In the genomic region with DNA sequence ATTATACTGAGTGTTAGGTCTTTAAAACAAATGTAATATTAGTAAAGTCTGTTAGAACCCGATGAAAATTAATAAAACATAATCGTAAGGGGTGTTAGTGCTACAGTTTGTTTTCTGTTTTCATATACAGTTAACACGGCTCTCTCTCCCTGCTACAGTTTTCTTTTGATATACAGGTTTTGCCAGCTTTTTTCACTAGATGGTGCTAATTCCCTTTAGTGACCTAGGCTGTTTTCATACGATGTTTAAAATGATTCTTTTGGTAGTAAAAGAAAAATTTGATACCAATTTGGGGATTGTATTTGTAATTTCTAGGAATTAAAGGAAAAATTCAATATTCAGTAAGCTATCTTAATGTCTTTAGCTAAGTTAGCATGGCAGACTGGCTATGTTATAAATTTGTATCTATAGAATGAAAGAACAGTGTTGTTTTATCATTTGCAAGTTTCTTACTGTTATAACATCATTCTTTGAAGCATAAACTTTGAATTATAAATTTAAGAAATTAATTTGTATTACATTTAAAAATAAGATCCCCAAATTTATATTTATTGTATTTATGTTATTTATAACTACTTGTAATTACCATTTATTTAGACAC, we compare ENCODE assay signal across 7 cellular contexts. TPM values are rescaled to one million over a fixed set of nuclear protein-coding genes. Genes with fewer than 3 reads are reported as not detected.
DNase-seq lines count a peak whose midpoint lies in the region; ATAC-seq and TF ChIP-seq lines count a peak whose summit lies in the region.

No MANE protein-coding gene starts in this region.

- no peak overlapping the region for H3K27ac Mint-ChIP-seq in neural progenitor cell

- H3K36me3 ChIP-seq in GM06990 (ENCODE audit: control insufficient read depth, insufficient read depth, low read length): no peaks in the 10 kb centered on the region; the same call in 1 of the 2 replicates
- H3K36me3 ChIP-seq in SK-N-SH (replicated peaks in 1 of 2; ENCODE audit: control insufficient read depth in 1 of 2, insufficient read depth in 2 of 2, low read length in 1 of 2): peaks cover 18 to 33% of the 10 kb centered on the region in 2 experiments
- peaks cover 9 to 64% (median 26%) of the 10 kb centered on the region in 4 donors for H3K36me3 ChIP-seq in esophagus muscularis mucosa
- H3K36me3 ChIP-seq in neural progenitor cell: no peaks in the 10 kb centered on the region

- 0 out of 2 replicates have a peak overlapping the region, but pooled peaks have one; percentile 22 for H3K4me2 ChIP-seq in SK-N-SH
- H3K4me2 ChIP-seq in neural progenitor cell: no peak overlapping the region

- intact Hi-C loops in esophagus muscularis mucosa (cut with DNase I): loop anchor here (10.0 kb wide), 1 partner anchor 316 kb away; no protein-coding TSS in a partner anchor

- DNase-seq in GM06990 (ENCODE audit: extremely low read depth, insufficient read length) (no peak), M059J (ENCODE audit: low read depth) (peak; percentile 67), SK-N-SH (peak; percentile 66), esophagus muscularis mucosa (ENCODE audit: extremely low spot score) (no peak), neural progenitor cell (ENCODE audit: low spot score) (peak; percentile 53)

- H3K4me3 ChIP-seq in GM06990 (replicated peaks; ENCODE audit: low read depth, low read length) (no peak overlapping the region), SK-N-SH (ENCODE audit: low read depth in 2 of 2, low read length in 1 of 2) (peak overlapping the region in 1 of 2 experiments; percentile 40; a peak in 1 of 4 replicates), esophagus muscularis mucosa (no peak overlapping the region), neural progenitor cell (no peak overlapping the region)

- no peaks in the 10 kb centered on the region for H3K9me2 ChIP-seq in SK-N-SH

- H3K9me3 ChIP-seq in SK-N-SH: no peaks in the 10 kb centered on the region
- H3K9me3 ChIP-seq in esophagus muscularis mucosa: no peaks in the 10 kb centered on the region
- no peaks in the 10 kb centered on the region for H3K9me3 ChIP-seq in neural progenitor cell (ENCODE audit: low read depth)

- peaks cover 0 to 21% of the 10 kb centered on the region in 2 experiments; a peak in 2 of 4 replicates for H3K4me1 ChIP-seq in SK-N-SH (ENCODE audit: control insufficient read depth in 1 of 2, insufficient read depth in 2 of 2, low read depth in 1 of 2, low read length in 1 of 2)
- peaks cover 9 to 13% (median 10%) of the 10 kb centered on the region in 4 donors for H3K4me1 ChIP-seq in esophagus muscularis mucosa
- peaks cover 2% of the 10 kb centered on the region for H3K4me1 ChIP-seq in neural progenitor cell

- peak overlapping the region in 1 of 2 experiments; percentile 34; a peak in 1 of 4 replicates for H3K27ac ChIP-seq in SK-N-SH (ENCODE audit: low read depth in 2 of 2, low read length in 1 of 2)
- H3K27ac ChIP-seq in esophagus muscularis mucosa (replicated peaks in 1 of 4): no peak overlapping the region
- H3K27ac ChIP-seq in neural progenitor cell: no peak overlapping the region

- no peak for ATAC-seq in HG02798 (IDR thresholded peaks at IDR 0.05; ENCODE audit: poor library complexity, unreplicated experiment)
- no peak for ATAC-seq in HG03159 (IDR thresholded peaks at IDR 0.05; ENCODE audit: unreplicated experiment)

- H3F3A ChIP-seq in SK-N-SH (replicated peaks; ENCODE audit: insufficient read depth): peaks cover 34% of the 10 kb centered on the region
- no peaks in the 10 kb centered on the region for H3F3A ChIP-seq in neural progenitor cell (ENCODE audit: low read depth)

- H3K36me3 Mint-ChIP-seq in neural progenitor cell: peaks cover under 1% of the 10 kb centered on the region

- POLR2A ChIA-PET in SK-N-SH (lab: Yijun Ruan, JAX): no interaction called here

- peaks cover 19% of the 10 kb centered on the region for H3K4me1 Mint-ChIP-seq in neural progenitor cell

- H3K9ac ChIP-seq in SK-N-SH (peak overlapping the region; percentile 24; the same call in 1 of the 2 replicates), neural progenitor cell (no peak overlapping the region)

- TF ChIP-seq POLR2A in esophagus muscularis mucosa (IDR thresholded peaks at IDR 0.05; ENCODE audit: low read depth): no peak

- 3% methylated on average over 4 of the region's 4 CpGs for WGBS in SK-N-SH (ENCODE audit: low lambda C conversion rate)
- WGBS in esophagus muscularis mucosa: 3% methylated on average over 4 of the region's 4 CpGs

- no peak for TF ChIP-seq EP300 in SK-N-SH (IDR thresholded peaks at IDR 0.05; ENCODE audit: borderline replicate concordance in 1 of 2, low read depth in 1 of 2, low read length in 1 of 2)
- TF ChIP-seq EP300 in esophagus muscularis mucosa (IDR thresholded peaks at IDR 0.05): no peak

- H4K20me1 ChIP-seq in SK-N-SH (ENCODE audit: insufficient read depth): no peaks in the 10 kb centered on the region
- no peaks in the 10 kb centered on the region for H4K20me1 ChIP-seq in neural progenitor cell (ENCODE audit: low read depth)

- H3K27me3 Mint-ChIP-seq in neural progenitor cell (ENCODE audit: insufficient read depth, low read depth): peaks cover 3% of the 10 kb centered on the region

- peak; percentile 60 for TF ChIP-seq CTCF in GM06990 (IDR thresholded peaks at IDR 0.05; ENCODE audit: insufficient read depth, low read length, poor library complexity, severe bottlenecking)
- peak; percentile 88 for TF ChIP-seq CTCF in SK-N-SH (IDR thresholded peaks at IDR 0.05)
- peak; percentile 62 to 79 (median 73) for TF ChIP-seq CTCF in esophagus muscularis mucosa (IDR thresholded peaks at IDR 0.05)
- peak; percentile 82 for TF ChIP-seq CTCF in neural progenitor cell (IDR thresholded peaks at IDR 0.05)

- no peaks in the 10 kb centered on the region for H3K9me3 Mint-ChIP-seq in neural progenitor cell

- H3K79me2 ChIP-seq in SK-N-SH (ENCODE audit: insufficient read depth) (0 out of 2 replicates have a peak, but pooled peaks cover 6% of the 10 kb centered on the region), neural progenitor cell (ENCODE audit: low read depth) (no peaks in the 10 kb centered on the region)

- peak; percentile 95 for TF ChIP-seq RAD21 in SK-N-SH (IDR thresholded peaks at IDR 0.05; ENCODE audit: low read length)

- CTCF ChIA-PET in SK-N-SH (lab: Yijun Ruan, JAX): interaction anchor here (0.6 to 6.2 kb wide), 33 partner anchors 9 to 300 kb away, joined by 3 to 73 read pairs (median 4); partner anchors contain the start of genes CA12 and USP3

- H3K4me3 Mint-ChIP-seq in neural progenitor cell: no peak overlapping the region

- H2AFZ ChIP-seq in SK-N-SH (ENCODE audit: low read depth) (no peak overlapping the region; the same call in 1 of the 2 replicates), neural progenitor cell (replicated peaks) (no peak overlapping the region)

- H3K27me3 ChIP-seq in GM06990 (replicated peaks; ENCODE audit: control insufficient read depth, insufficient read depth, low read length) (no peaks in the 10 kb centered on the region), SK-N-SH (ENCODE audit: insufficient read depth) (no peaks in the 10 kb centered on the region), esophagus muscularis mucosa (no peaks in the 10 kb centered on the region), neural progenitor cell (no peaks in the 10 kb centered on the region)

TF ChIP-seq in SK-N-SH, 30 proteins besides CTCF, POLR2A, EP300 and RAD21:
- no peak for TF ChIP-seq GATA2 (CRISPR knock-in tag; IDR thresholded peaks at IDR 0.05)
- TF ChIP-seq EZH2phosphoT487 (IDR thresholded peaks at IDR 0.05; ENCODE audit: borderline replicate concordance, low read depth): no peak
- no peak for TF ChIP-seq RCOR1 (IDR thresholded peaks at IDR 0.05; ENCODE audit: low read length)
- TF ChIP-seq PBX3 (IDR thresholded peaks at IDR 0.05): no peak
- peak; percentile 92 for TF ChIP-seq SMC3 (IDR thresholded peaks at IDR 0.05; ENCODE audit: low read depth, low read length)
- TF ChIP-seq MEF2A (IDR thresholded peaks at IDR 0.05; ENCODE audit: borderline replicate concordance, low read depth): no peak

RNA-seq across cellular contexts. Expression of gene APH1B, which starts 11.5 kb away (rescaled TPM):
- total RNA-seq in M059J (2014; rRNA removed; shearing (Covaris generic)): 7.7 and 8.8 TPM in 2 replicates
- 7.6 and 11.2 TPM in 2 replicates for polyA plus RNA-seq in SK-N-SH (2012; rRNA removed)
- polyA plus RNA-seq in SK-N-SH (2012; cell fraction: cytosol; rRNA removed): 9.1 and 10.1 TPM in 2 replicates
- 8.6 and 15.1 TPM in 2 replicates for polyA plus RNA-seq in SK-N-SH (2012; cell fraction: nucleus; rRNA removed)
- total RNA-seq in esophagus muscularis mucosa: 1 to 10 TPM; 7.5 to 9.4 (median 8.9) TPM
- 2.7 and 4.0 TPM in 2 replicates for total RNA-seq in neural progenitor cell (ENCODE audit: low replicate concordance)

Comparison
In these comparisons a context has a peak if more than half of its experiments do, and no peak if none do; other contexts are left out.
1. DNase-seq: peak in M059J (single experiment), SK-N-SH (single experiment) and neural progenitor cell (single experiment); none in GM06990 (single experiment) and esophagus muscularis mucosa (single experiment).
2. Peak in every context shown above with its lines, with median percentiles within 50 percentile points of each other: CTCF ChIP-seq.